ENCODE assay signal across 11 cellular contexts in the genomic region with DNA sequence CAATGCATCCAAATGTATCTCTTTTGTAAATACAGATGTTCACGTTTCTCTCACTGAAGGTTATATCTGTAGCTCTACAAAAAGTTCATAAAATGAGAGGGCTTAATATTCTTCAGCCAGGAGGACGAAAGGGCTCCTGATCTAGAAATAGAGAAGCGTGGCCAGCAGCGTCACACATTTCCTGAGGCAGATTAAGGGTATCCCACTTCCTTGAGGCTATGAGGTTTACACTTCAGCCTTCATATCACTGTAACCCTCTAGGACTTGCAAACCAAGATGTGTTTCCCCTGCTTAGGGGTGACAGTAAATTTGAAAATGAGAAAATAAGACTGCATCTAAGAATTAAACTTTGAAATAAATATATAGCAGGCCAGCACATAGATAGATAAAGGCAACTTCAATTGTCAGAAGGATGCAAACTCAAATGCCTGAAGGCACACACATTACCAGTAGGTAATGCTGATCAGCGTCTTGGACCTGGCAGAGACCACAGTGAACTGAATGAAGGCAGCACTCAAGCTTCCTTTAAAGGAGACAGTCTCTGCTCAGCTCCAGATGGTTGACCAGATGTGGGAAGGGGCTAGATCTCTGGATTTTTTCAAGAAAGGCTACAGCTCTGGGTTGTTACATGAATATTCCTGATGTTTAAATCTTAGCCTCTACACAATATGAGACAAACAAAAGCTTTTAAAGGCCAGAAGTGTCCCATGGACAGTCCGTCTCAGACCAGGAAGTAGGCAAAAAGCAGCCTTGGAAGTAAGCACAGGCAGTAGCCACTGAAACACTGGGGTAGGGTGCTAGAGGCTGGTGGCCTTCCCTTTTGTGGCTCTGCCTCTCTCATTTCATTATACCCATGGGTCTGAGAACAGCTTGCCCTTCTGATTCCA.
DNase-seq lines count a peak whose midpoint lies in the region; ATAC-seq and TF ChIP-seq lines count a peak whose summit lies in the region.
"Had no signal": no experiment of that assay in that cellular context is flagged by ENCODE, and none has a peak within 500 bp of the region (broad histone marks: within the 10 kb centered on the region; RNA-seq: fewer than 3 reads in every experiment).

No MANE protein-coding gene starts in this region.

- H4K20me1 ChIP-seq in GM23338 (replicated peaks; ENCODE audit: insufficient read depth), result no peaks in the 10 kb centered on the region

- H3K36me3 ChIP-seq in GM23338 (ENCODE audit: insufficient read depth) (no peaks in the 10 kb centered on the region), mucosa of descending colon (ENCODE audit: low read depth) (no peaks in the 10 kb centered on the region)
- H3K36me3 ChIP-seq: ascending aorta had no signal

- no peaks in the 10 kb centered on the region for H3F3A ChIP-seq in GM23338 (replicated peaks; ENCODE audit: low read depth)

- TF ChIP-seq CTCF in GM23338 (conservative IDR thresholded peaks at IDR 0.05; ENCODE audit: low read depth in 2 of 2) (no peak), mucosa of descending colon (IDR thresholded peaks at IDR 0.05) (no peak), type B pancreatic cell (conservative IDR thresholded peaks at IDR 0.05) (no peak)

- H3K36me3 Mint-ChIP-seq in GM23338 (ENCODE audit: low read depth) (0 out of 3 replicates have a peak, but pooled peaks cover 7% of the 10 kb centered on the region), type B pancreatic cell (no peaks in the 10 kb centered on the region)
- H3K36me3 Mint-ChIP-seq in stimulated activated effector memory CD8-positive, alpha-beta T cell treated with anti-CD3 and anti-CD28 coated beads, Interleukin-12 subunit alpha, Interleukin-12 subunit beta, amount 100 ng/mL, for 72 hours, result no peaks in the 10 kb centered on the region

- no peak overlapping the region for H2AFZ ChIP-seq in GM23338

- no peak overlapping the region for H3K4me2 ChIP-seq in GM23338

- H3K4me1 Mint-ChIP-seq in GM23338, result peaks cover 15% of the 10 kb centered on the region; the same call in 2 of the 3 replicates
- H3K4me1 Mint-ChIP-seq in type B pancreatic cell (ENCODE audit: unreplicated experiment), result peaks cover 4% of the 10 kb centered on the region
- no peaks in the 10 kb centered on the region for H3K4me1 Mint-ChIP-seq in stimulated activated effector memory CD8-positive, alpha-beta T cell treated with anti-CD3 and anti-CD28 coated beads, Interleukin-12 subunit alpha, Interleukin-12 subunit beta, amount 100 ng/mL, for 72 hours

- intact Hi-C loops in mucosa of descending colon (cut with DNase I, micrococcal nuclease), result no loop called here

- H3K4me3 ChIP-seq in GM23338 (no peak overlapping the region), mucosa of descending colon (no peak overlapping the region)
- H3K4me3 ChIP-seq: ascending aorta had no signal

- H3K9me2 ChIP-seq in GM23338 (ENCODE audit: insufficient read depth), result no peaks in the 10 kb centered on the region

- H3K27ac ChIP-seq in GM23338 (ENCODE audit: low read depth), result no peak overlapping the region
- H3K27ac ChIP-seq: ascending aorta had no signal

- H3K9me3 ChIP-seq in mucosa of descending colon, result no peaks in the 10 kb centered on the region
- H3K9me3 ChIP-seq: ascending aorta had no signal

- H3K79me2 ChIP-seq in GM23338 (replicated peaks; ENCODE audit: insufficient read depth), result no peaks in the 10 kb centered on the region

- ATAC-seq in GM18909 (IDR thresholded peaks at IDR 0.05; ENCODE audit: poor library complexity, unreplicated experiment) (peak; percentile 47), GM23338 (peak; percentile 33; the same call in 1 of the 3 replicates), HG03460 (IDR thresholded peaks at IDR 0.05; ENCODE audit: unreplicated experiment) (peak; percentile 38), mucosa of descending colon (peak; percentile 20)
- no peak for ATAC-seq in stimulated activated effector memory CD8-positive, alpha-beta T cell treated with anti-CD3 and anti-CD28 coated beads, Interleukin-12 subunit alpha, Interleukin-12 subunit beta, amount 100 ng/mL, for 72 hours

- H3K27me3 Mint-ChIP-seq in GM23338 (ENCODE audit: insufficient read depth, low read depth, poor library complexity) (peaks cover 1% of the 10 kb centered on the region), type B pancreatic cell (no peaks in the 10 kb centered on the region)
- H3K27me3 Mint-ChIP-seq: activated B cell treated with CpG ODN at 0.5 μM for 24 hours had no signal

- no peak overlapping the region for H3K27ac Mint-ChIP-seq in GM23338
- no peak overlapping the region for H3K27ac Mint-ChIP-seq in type B pancreatic cell
- H3K27ac Mint-ChIP-seq in stimulated activated effector memory CD8-positive, alpha-beta T cell treated with anti-CD3 and anti-CD28 coated beads, Interleukin-12 subunit alpha, Interleukin-12 subunit beta, amount 100 ng/mL, for 72 hours, result no peak overlapping the region
- H3K27ac Mint-ChIP-seq: activated B cell treated with CpG ODN at 0.5 μM for 24 hours had no signal

- peaks cover 9% of the 10 kb centered on the region; the same call in 2 of the 3 replicates for H3K9me3 Mint-ChIP-seq in GM23338
- H3K9me3 Mint-ChIP-seq in type B pancreatic cell, result peaks cover 8% of the 10 kb centered on the region
- peaks cover 6% of the 10 kb centered on the region for H3K9me3 Mint-ChIP-seq in stimulated activated effector memory CD8-positive, alpha-beta T cell treated with anti-CD3 and anti-CD28 coated beads, Interleukin-12 subunit alpha, Interleukin-12 subunit beta, amount 100 ng/mL, for 72 hours
- H3K9me3 Mint-ChIP-seq: activated B cell treated with CpG ODN at 0.5 μM for 24 hours had no signal

- no peaks in the 10 kb centered on the region for H3K27me3 ChIP-seq in GM23338 (ENCODE audit: insufficient read depth)
- H3K27me3 ChIP-seq: ascending aorta had no signal

- DNase-seq in GM23338 (ENCODE audit: low spot score) (no peak), mucosa of descending colon (no peak), type B pancreatic cell (ENCODE audit: extremely low spot score, unreplicated experiment) (no peak), NCI-H82 treated with DMSO at 0.1 percent for 48 hours (lab: John Stamatoyannopoulos, UW; ENCODE audit: unreplicated experiment) (no peak)
- no peak for DNase-seq in stimulated activated effector memory CD8-positive, alpha-beta T cell treated with anti-CD3 and anti-CD28 coated beads, Interleukin-12 subunit alpha, Interleukin-12 subunit beta, amount 100 ng/mL, for 72 hours (ENCODE audit: low spot score in 2 of 2)
- no peak for DNase-seq in activated effector memory CD4-positive, alpha-beta T cell treated with anti-CD3 and anti-CD28 coated beads, Interleukin-2, amount 50 U/mL, for 16 hours
- DNase-seq: activated B cell treated with CpG ODN at 0.5 μM for 24 hours, NCI-H69 had no signal

- H3K4me3 Mint-ChIP-seq in GM23338, result no peak overlapping the region
- no peak overlapping the region for H3K4me3 Mint-ChIP-seq in type B pancreatic cell
- H3K4me3 Mint-ChIP-seq in stimulated activated effector memory CD8-positive, alpha-beta T cell treated with anti-CD3 and anti-CD28 coated beads, Interleukin-12 subunit alpha, Interleukin-12 subunit beta, amount 100 ng/mL, for 72 hours, result no peak overlapping the region
- H3K4me3 Mint-ChIP-seq: activated B cell treated with CpG ODN at 0.5 μM for 24 hours had no signal

- peaks cover 8% of the 10 kb centered on the region for H3K4me1 ChIP-seq in GM23338 (ENCODE audit: insufficient read depth)
- H3K4me1 ChIP-seq in mucosa of descending colon (ENCODE audit: low read depth), result no peaks in the 10 kb centered on the region
- H3K4me1 ChIP-seq: ascending aorta had no signal
